Comparison of ENCODE assay signal across 12 cellular contexts in the genomic region with DNA sequence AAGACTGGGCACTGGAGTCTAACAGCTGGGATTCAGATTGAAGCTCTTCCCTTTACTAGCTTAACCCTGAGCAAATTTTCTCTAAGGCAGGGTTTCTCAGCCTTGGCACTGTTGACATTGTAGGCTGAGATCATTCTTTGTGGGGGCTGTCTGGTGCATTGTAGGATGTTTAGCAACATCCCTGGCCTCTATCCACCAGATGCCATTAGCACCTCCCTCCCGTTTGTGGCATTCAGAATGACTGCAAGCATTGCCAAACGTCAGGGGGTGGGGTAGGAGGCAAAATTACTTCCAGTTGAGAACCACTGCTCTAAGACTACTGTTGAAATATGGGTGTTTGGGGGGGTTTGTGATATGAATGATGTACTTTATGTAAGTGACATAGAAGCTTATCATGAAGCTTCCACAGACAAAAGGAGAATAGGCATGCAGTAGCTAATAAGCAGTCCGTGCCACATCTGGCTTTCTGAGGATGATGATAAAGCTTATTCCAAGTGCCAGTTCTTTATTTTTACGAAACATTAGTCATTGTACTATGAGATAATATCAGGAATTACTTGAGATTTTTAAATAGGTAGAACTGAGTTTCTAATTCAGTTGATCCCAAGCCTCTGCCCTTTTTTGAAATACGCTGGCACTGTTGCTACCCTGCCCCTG. TPM values are rescaled to one million over a fixed set of nuclear protein-coding genes. Genes with fewer than 3 reads are reported as not detected.
DNase-seq lines count a peak whose midpoint lies in the region; ATAC-seq and TF ChIP-seq lines count a peak whose summit lies in the region.
"Had no signal": no experiment of that assay in that cellular context is flagged by ENCODE, and none has a peak within 500 bp of the region (broad histone marks: within the 10 kb centered on the region; RNA-seq: fewer than 3 reads in every experiment).

No MANE protein-coding gene starts in this region.

- H3K27ac Mint-ChIP-seq in activated T-cell treated with anti-CD3 and anti-CD28 coated beads, Interleukin-2, amount 50 U/mL, for 72 hours: no peak overlapping the region
- H3K27ac Mint-ChIP-seq in H9: no peak overlapping the region

- no peaks in the 10 kb centered on the region for H3K79me1 ChIP-seq in H9 (ENCODE audit: insufficient read depth, low read depth, low read length, poor library complexity, severe bottlenecking)

- H2BK5ac ChIP-seq in H9 (ENCODE audit: insufficient read length, low read length): no peak overlapping the region

- H3K4me3 ChIP-seq in RWPE2 (ENCODE audit: severe bottlenecking) (no peak overlapping the region), fibroblast of pulmonary artery (replicated peaks; ENCODE audit: low read depth, low read length) (no peak overlapping the region), skeletal muscle satellite cell (ENCODE audit: low read length) (no peak overlapping the region)

- no peaks in the 10 kb centered on the region for H4K20me1 ChIP-seq in H9 (ENCODE audit: control insufficient read depth, insufficient read depth, insufficient read length)

- H2BK120ac ChIP-seq in H9 (ENCODE audit: low read depth, low read length, poor library complexity, severe bottlenecking): no peak overlapping the region

- no peak overlapping the region for H4K91ac ChIP-seq in H9 (ENCODE audit: insufficient read length, low read depth, low read length)

- no peaks in the 10 kb centered on the region for H3K27me3 Mint-ChIP-seq in activated T-cell treated with anti-CD3 and anti-CD28 coated beads, Interleukin-2, amount 50 U/mL, for 72 hours (ENCODE audit: low read depth)
- no peaks in the 10 kb centered on the region for H3K27me3 Mint-ChIP-seq in H9 (ENCODE audit: low read depth)

- DNase-seq in HCEC 1CT (peak; percentile 74), RWPE2 (ENCODE audit: low spot score) (no peak), fibroblast of pulmonary artery (ENCODE audit: low read depth) (peak; percentile 95), putamen (ENCODE audit: low spot score) (no peak), ecto neural progenitor cell (ENCODE audit: low spot score) (no peak), H9 (no peak)
- DNase-seq in activated T-cell treated with anti-CD3 and anti-CD28 coated beads, Interleukin-2, amount 50 U/mL, for 72 hours: no peak
- DNase-seq: effector CD4-positive, alpha-beta T cell; midbrain; stimulated activated CD4-positive, alpha-beta T cell treated with anti-CD3 and anti-CD28 coated beads, Interleukin-4, amount 100 ng/mL, for 24 hours had no signal

- H3K27me3 ChIP-seq in RWPE2 (ENCODE audit: insufficient read depth, poor library complexity, severe bottlenecking) (no peaks in the 10 kb centered on the region), skeletal muscle satellite cell (ENCODE audit: control insufficient read depth, insufficient read depth, low read length) (no peaks in the 10 kb centered on the region), H9 (ENCODE audit: insufficient read depth, low read length) (no peaks in the 10 kb centered on the region)

- H3K4me1 ChIP-seq in RWPE2 (ENCODE audit: insufficient read depth, poor library complexity, severe bottlenecking) (peaks cover 29% of the 10 kb centered on the region), skeletal muscle satellite cell (ENCODE audit: control insufficient read depth, insufficient read depth, low read length) (peaks cover 39% of the 10 kb centered on the region), H9 (ENCODE audit: insufficient read depth, low read length) (peaks cover 2% of the 10 kb centered on the region; the same call in 1 of the 2 replicates)

- H4K8ac ChIP-seq in H9 (replicated peaks; ENCODE audit: insufficient read length, low read depth, low read length): no peak overlapping the region

- H3T11ph ChIP-seq in H9 (ENCODE audit: low read length): no peak overlapping the region

- H3K4me3 Mint-ChIP-seq in activated T-cell treated with anti-CD3 and anti-CD28 coated beads, Interleukin-2, amount 50 U/mL, for 72 hours: no peak overlapping the region
- no peak overlapping the region for H3K4me3 Mint-ChIP-seq in H9

- no peak overlapping the region for H3K4ac ChIP-seq in H9 (ENCODE audit: low read depth, low read length)

- peaks cover 19% of the 10 kb centered on the region for H3K4me1 Mint-ChIP-seq in activated T-cell treated with anti-CD3 and anti-CD28 coated beads, Interleukin-2, amount 50 U/mL, for 72 hours (ENCODE audit: low read depth)
- H3K4me1 Mint-ChIP-seq in H9: peaks cover 19 to 23% of the 10 kb centered on the region in 2 experiments

- TF ChIP-seq CTCF in RWPE2 (IDR thresholded peaks at IDR 0.05; ENCODE audit: poor library complexity, severe bottlenecking): no peak
- no peak for TF ChIP-seq CTCF in fibroblast of pulmonary artery (IDR thresholded peaks at IDR 0.05; ENCODE audit: low read length, missing control alignments)
- TF ChIP-seq CTCF in H9 (conservative IDR thresholded peaks at IDR 0.05): no peak

- peaks cover 0 to 3% of the 10 kb centered on the region in 2 donors for H3K36me3 Mint-ChIP-seq in activated T-cell treated with anti-CD3 and anti-CD28 coated beads, Interleukin-2, amount 50 U/mL, for 72 hours (ENCODE audit: insufficient read depth in 2 of 2)
- H3K36me3 Mint-ChIP-seq in H9 (ENCODE audit: insufficient read depth in 1 of 3, low read depth in 3 of 3): peaks cover 34 to 49% (median 49%) of the 10 kb centered on the region in 3 experiments

- no peak overlapping the region for H2AK5ac ChIP-seq in H9 (ENCODE audit: insufficient read length, low read length)

- H3K18ac ChIP-seq in H9 (ENCODE audit: insufficient read length, low read depth, low read length): no peak overlapping the region

- no peaks in the 10 kb centered on the region for H3K23me2 ChIP-seq in H9 (ENCODE audit: insufficient read length, low read depth, low read length, poor library complexity, severe bottlenecking)

- ATAC-seq in RWPE2 (ENCODE audit: low read depth): peak; percentile 85
- ATAC-seq in activated T-cell treated with anti-CD3 and anti-CD28 coated beads, Interleukin-2, amount 50 U/mL, for 72 hours (replicated peaks in 1 of 2): no peak

- no peak overlapping the region for H3K56ac ChIP-seq in H9 (ENCODE audit: insufficient read length, low read depth, low read length)

- no peak overlapping the region for H4K5ac ChIP-seq in H9 (ENCODE audit: insufficient read length, low read depth, low read length)

- H3K27ac ChIP-seq in RWPE2 (ENCODE audit: poor library complexity, severe bottlenecking) (peak overlapping the region; percentile 15), H9 (ENCODE audit: insufficient read length, low read depth, low read length) (no peak overlapping the region)
- H3K27ac ChIP-seq: KMS-11 had no signal

- WGBS in H9 (ENCODE audit: extremely low coverage, insufficient read length, low lambda C conversion rate): no CpG with 5 or more reads among the region's 5 CpGs

- H3K36me3 ChIP-seq in RWPE2 (ENCODE audit: low read depth) (no peaks in the 10 kb centered on the region; the same call in 1 of the 2 replicates), skeletal muscle satellite cell (ENCODE audit: insufficient read depth, low read length) (peaks cover 3% of the 10 kb centered on the region)

- no peak overlapping the region for H2BK15ac ChIP-seq in H9 (ENCODE audit: low read depth, low read length)

- H2BK20ac ChIP-seq in H9 (ENCODE audit: low read depth, low read length, poor library complexity, severe bottlenecking): no peak overlapping the region

- H3K9me3 Mint-ChIP-seq in activated T-cell treated with anti-CD3 and anti-CD28 coated beads, Interleukin-2, amount 50 U/mL, for 72 hours: no peaks in the 10 kb centered on the region
- H3K9me3 Mint-ChIP-seq in H9: peaks cover 13 to 28% of the 10 kb centered on the region in 2 experiments

- no peak overlapping the region for H3K14ac ChIP-seq in H9 (ENCODE audit: insufficient read depth, low read length)

- H3K79me2 ChIP-seq in H9 (ENCODE audit: insufficient read depth, low read length): peaks cover 5% of the 10 kb centered on the region; the same call in 1 of the 2 replicates

- no peak overlapping the region for H3K23ac ChIP-seq in H9 (ENCODE audit: insufficient read length, low read depth, low read length)

- peak overlapping the region; percentile 4 for H3K9ac ChIP-seq in skeletal muscle satellite cell (ENCODE audit: low read depth, low read length)
- no peak overlapping the region for H3K9ac ChIP-seq in H9 (ENCODE audit: extremely low read depth, insufficient read length, low read length)
- H3K9ac ChIP-seq: KMS-11 had no signal

- H2AFZ ChIP-seq in H9 (ENCODE audit: low read length): no peak overlapping the region

- H3K4me2 ChIP-seq in skeletal muscle satellite cell (ENCODE audit: low read length) (peak overlapping the region; percentile 63), H9 (ENCODE audit: insufficient read depth, insufficient read length, low read length) (no peak overlapping the region)
- H3K4me2 ChIP-seq: KMS-11 had no signal

- no peaks in the 10 kb centered on the region for H3K9me3 ChIP-seq in RWPE2 (ENCODE audit: severe bottlenecking)
- H3K9me3 ChIP-seq in skeletal muscle satellite cell (replicated peaks; ENCODE audit: low read length): no peaks in the 10 kb centered on the region
- no peaks in the 10 kb centered on the region for H3K9me3 ChIP-seq in H9 (ENCODE audit: control insufficient read depth, low read depth, low read length)

- H2BK12ac ChIP-seq in H9 (ENCODE audit: insufficient read length, low read depth, low read length): no peak overlapping the region

RNA-seq across cellular contexts. Expression of a gene that starts 39.3 kb away (rescaled TPM):
- 7.6 and 12.7 TPM in 2 replicates for total RNA-seq in skeletal muscle satellite cell (2012; rRNA removed)
- 1 to 10 TPM; 2.5 to 3.6 TPM for total RNA-seq in activated T-cell treated with anti-CD3 and anti-CD28 coated beads, Interleukin-2, amount 50 U/mL, for 72 hours
- total RNA-seq in H9 (2021): 6.1 and 6.2 TPM in 2 replicates

RNA-seq across cellular contexts. Expression of a gene that starts 39.5 kb away (rescaled TPM):
- total RNA-seq in skeletal muscle satellite cell (2012; rRNA removed): 1,807 and 2,764 TPM in 2 replicates
- 1,000 to 10,000 TPM; 2,452 to 2,630 TPM for total RNA-seq in activated T-cell treated with anti-CD3 and anti-CD28 coated beads, Interleukin-2, amount 50 U/mL, for 72 hours
- 2,794 and 2,865 TPM in 2 replicates for total RNA-seq in H9 (2021)

Comparison
In these comparisons a context has a peak if more than half of its experiments do, and no peak if none do; other contexts are left out.
1. DNase-seq: peak in HCEC 1CT (single experiment) and fibroblast of pulmonary artery (single experiment); none in RWPE2 (single experiment), putamen (single experiment), activated T-cell treated with anti-CD3 and anti-CD28 coated beads, Interleukin-2, amount 50 U/mL, for 72 hours (0 of 2), ecto neural progenitor cell (single experiment) and H9 (single experiment).